Comparison of ENCODE assay signal across 1 cellular context in genomic region chr2:28391564-28392296, GRCh38.
TF ChIP-seq lines count a peak whose summit lies in the region.

No MANE protein-coding gene starts in this region.

TF ChIP-seq in HepG2, 621 proteins besides CTCF, POLR2A, EP300 and RAD21 (continued from another document):
- TF ChIP-seq ZNF720 (CRISPR knock-in tag; IDR thresholded peaks at IDR 0.05) (0 out of 2 replicates have a peak, but pooled peaks have one; percentile 86), HDAC2 (CRISPR knock-in tag; IDR thresholded peaks at IDR 0.05) (peak; percentile 57; the same call in 1 of the 2 replicates), ZMYM3 (CRISPR knock-in tag; IDR thresholded peaks at IDR 0.05) (peak; percentile 96), MYC (CRISPR knock-in tag; IDR thresholded peaks at IDR 0.05; ENCODE audit: borderline replicate concordance) (no peak; the same call in 1 of the 2 replicates), TCF7L2 (IDR thresholded peaks at IDR 0.05; ENCODE audit: low read depth, low read length) (no peak), ZNF7 (CRISPR knock-in tag; IDR thresholded peaks at IDR 0.05) (0 out of 2 replicates have a peak, but pooled peaks have one; percentile 2), ZNF574 (CRISPR knock-in tag; IDR thresholded peaks at IDR 0.05) (no peak), HIVEP1 (CRISPR knock-in tag; IDR thresholded peaks at IDR 0.05) (no peak), CENPBD1 (CRISPR knock-in tag; IDR thresholded peaks at IDR 0.05; ENCODE audit: borderline replicate concordance, low read depth) (0 out of 2 replicates have a peak, but pooled peaks have one; percentile 45), ZNF232 (CRISPR knock-in tag; IDR thresholded peaks at IDR 0.05; ENCODE audit: borderline replicate concordance) (no peak)
